In the genomic region with DNA sequence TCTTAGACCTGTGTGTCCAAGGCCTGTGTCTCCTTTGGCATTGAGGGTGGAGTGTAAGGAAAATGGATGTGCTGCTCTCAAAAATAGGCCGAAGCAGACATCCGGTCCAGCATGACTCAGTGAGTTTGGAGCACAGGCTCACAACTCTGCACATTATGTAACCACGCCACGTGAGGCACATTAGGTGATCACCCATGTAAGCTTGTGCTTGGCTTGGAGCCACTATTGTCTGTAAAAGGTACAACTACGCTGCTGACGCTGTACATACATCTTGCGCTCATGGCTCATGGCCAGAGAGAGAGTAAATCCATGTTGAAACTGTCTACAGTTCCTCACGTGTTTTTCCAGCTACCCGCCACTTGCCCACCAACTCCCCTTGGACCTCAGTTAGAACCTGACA, we compare ENCODE assay signal across 16 cellular contexts.
DNase-seq lines count a peak whose midpoint lies in the region; ATAC-seq, FAIRE-seq and TF ChIP-seq lines count a peak whose summit lies in the region.
"Had no signal": no experiment of that assay in that cellular context is flagged by ENCODE, and none has a peak within 500 bp of the region (broad histone marks: within the 10 kb centered on the region; RNA-seq: fewer than 3 reads in every experiment).

No MANE protein-coding gene starts in this region.

- POLR2A ChIA-PET in naive thymus-derived CD4-positive, alpha-beta T cell (lab: Charles Lee) = no interaction called here

- DNase-seq in HTR-8/SVneo (ENCODE audit: insufficient read length, low spot score) = no peak
- peak; percentile 96 to 97 for DNase-seq in dermis microvascular lymphatic vessel endothelial cell (ENCODE audit: low read depth in 2 of 2)
- no peak for DNase-seq in glutamatergic neuron
- DNase-seq in sigmoid colon = peak; percentile 66
- no peak for DNase-seq in activated CD8-positive, alpha-beta memory T cell treated with anti-CD3 and anti-CD28 coated beads, Interleukin-2, amount 50 U/mL, for 4 hours
- no peak for DNase-seq in naive thymus-derived CD4-positive, alpha-beta T cell
- DNase-seq in tibial artery = no peak
- DNase-seq: 8988T; ACHN; C1 segment of cervical spinal cord; Calu3; CD4-positive, alpha-beta T cell; DMS 273 treated with DMSO at 0.1 percent for 48 hours had no signal

- peak; percentile 60 for FAIRE-seq in HTR-8/SVneo (lab: Jason Lieb, UNC)
- FAIRE-seq: H54 had no signal

- TF ChIP-seq EP300 in sigmoid colon (IDR thresholded peaks at IDR 0.05) = no peak

- 90 to 95% methylated on average over 9 of the region's 9 CpGs for WGBS in sigmoid colon, 2 donors

- peaks cover 6% of the 10 kb centered on the region for H3K9me3 Mint-ChIP-seq in glutamatergic neuron (ENCODE audit: unreplicated experiment)
- H3K9me3 Mint-ChIP-seq in naive thymus-derived CD4-positive, alpha-beta T cell = peaks cover 0 to 20% (median 11%) of the 10 kb centered on the region in 11 donors

- H3K4me3 Mint-ChIP-seq in glutamatergic neuron (ENCODE audit: unreplicated experiment) = peak overlapping the region; percentile 47
- H3K4me3 Mint-ChIP-seq in naive thymus-derived CD4-positive, alpha-beta T cell = no peak overlapping the region
- H3K4me3 Mint-ChIP-seq: CD4-positive, alpha-beta T cell had no signal

- CTCF ChIA-PET in naive thymus-derived CD4-positive, alpha-beta T cell (lab: Charles Lee) = no interaction called here

- intact Hi-C loops in sigmoid colon (cut with DNase I) (no loop called here), tibial artery (cut with DNase I; ENCODE audit: low total_unique reads) (no loop called here)
- intact Hi-C loops in naive thymus-derived CD4-positive, alpha-beta T cell (cut with micrococcal nuclease) = no loop called here

- ATAC-seq in naive thymus-derived CD4-positive, alpha-beta T cell = no peak
- ATAC-seq: HCT116 had no signal

- TF ChIP-seq POLR2A in sigmoid colon (IDR thresholded peaks at IDR 0.05) = no peak

- H3K9me3 ChIP-seq in sigmoid colon (peaks cover 0 to 2% (median 0%) of the 10 kb centered on the region in 4 donors), tibial artery (no peaks in the 10 kb centered on the region)
- no peaks in the 10 kb centered on the region for H3K9me3 ChIP-seq in naive thymus-derived CD4-positive, alpha-beta T cell (ENCODE audit: control insufficient read depth in 2 of 3, low read length in 3 of 3)

- no peaks in the 10 kb centered on the region for H3K36me3 ChIP-seq in sigmoid colon
- H3K36me3 ChIP-seq in naive thymus-derived CD4-positive, alpha-beta T cell (ENCODE audit: control insufficient read depth in 2 of 3, insufficient read depth in 3 of 3, low read length in 3 of 3) = no peaks in the 10 kb centered on the region
- H3K36me3 ChIP-seq in tibial artery = no peaks in the 10 kb centered on the region

- H3K4me3 ChIP-seq in sigmoid colon (no peak overlapping the region), tibial artery (no peak overlapping the region)
- no peak overlapping the region for H3K4me3 ChIP-seq in naive thymus-derived CD4-positive, alpha-beta T cell (ENCODE audit: low read length)

- H3K4me1 ChIP-seq in sigmoid colon (peaks cover 0 to 58% (median 24%) of the 10 kb centered on the region in 4 donors), tibial artery (peaks cover 0 to 6% (median 0%) of the 10 kb centered on the region in 4 donors)
- no peaks in the 10 kb centered on the region for H3K4me1 ChIP-seq in naive thymus-derived CD4-positive, alpha-beta T cell (ENCODE audit: control insufficient read depth in 2 of 2, insufficient read depth in 2 of 2, low read length in 2 of 2)

- H3K27ac Mint-ChIP-seq in glutamatergic neuron (ENCODE audit: unreplicated experiment) = peak overlapping the region; percentile 73
- H3K27ac Mint-ChIP-seq in naive thymus-derived CD4-positive, alpha-beta T cell = no peak overlapping the region
- H3K27ac Mint-ChIP-seq: CD4-positive, alpha-beta T cell had no signal

- TF ChIP-seq CTCF in glutamatergic neuron (IDR thresholded peaks at IDR 0.05; ENCODE audit: partially characterized antibody, unreplicated experiment) (no peak), sigmoid colon (IDR thresholded peaks at IDR 0.05) (no peak), tibial artery (IDR thresholded peaks at IDR 0.05) (no peak)

- peaks cover 13% of the 10 kb centered on the region for H3K36me3 Mint-ChIP-seq in glutamatergic neuron (ENCODE audit: unreplicated experiment)
- peaks cover 0 to 7% (median 0%) of the 10 kb centered on the region in 5 donors for H3K36me3 Mint-ChIP-seq in naive thymus-derived CD4-positive, alpha-beta T cell

- H3K4me1 Mint-ChIP-seq in glutamatergic neuron (ENCODE audit: low read depth, unreplicated experiment) = peaks cover 13% of the 10 kb centered on the region
- H3K4me1 Mint-ChIP-seq in naive thymus-derived CD4-positive, alpha-beta T cell = no peaks in the 10 kb centered on the region

- H3K27me3 Mint-ChIP-seq in glutamatergic neuron (ENCODE audit: unreplicated experiment) = no peaks in the 10 kb centered on the region
- H3K27me3 Mint-ChIP-seq in naive thymus-derived CD4-positive, alpha-beta T cell = peaks cover 0 to 6% (median 2%) of the 10 kb centered on the region in 5 donors
- H3K27me3 Mint-ChIP-seq: CD4-positive, alpha-beta T cell had no signal

- no peaks in the 10 kb centered on the region for H3K27me3 ChIP-seq in sigmoid colon
- H3K27me3 ChIP-seq in naive thymus-derived CD4-positive, alpha-beta T cell (ENCODE audit: control insufficient read depth in 2 of 2, insufficient read depth in 2 of 2, low read length in 2 of 2) = no peaks in the 10 kb centered on the region
- no peaks in the 10 kb centered on the region for H3K27me3 ChIP-seq in tibial artery

- H3K27ac ChIP-seq in sigmoid colon (no peak overlapping the region), tibial artery (no peak overlapping the region)
- H3K27ac ChIP-seq in naive thymus-derived CD4-positive, alpha-beta T cell (ENCODE audit: low read depth, low read length) = no peak overlapping the region
- H3K27ac ChIP-seq: HL-60 had no signal

Comparison
In these comparisons a context has a peak if more than half of its experiments do, and no peak if none do; other contexts are left out.
1. DNase-seq: peak in dermis microvascular lymphatic vessel endothelial cell (2 of 2) and sigmoid colon (single experiment); none in HTR-8/SVneo (single experiment), glutamatergic neuron (single experiment), activated CD8-positive, alpha-beta memory T cell treated with anti-CD3 and anti-CD28 coated beads, Interleukin-2, amount 50 U/mL, for 4 hours (single experiment), naive thymus-derived CD4-positive, alpha-beta T cell (0 of 9) and tibial artery (0 of 2).